In the genomic region with DNA sequence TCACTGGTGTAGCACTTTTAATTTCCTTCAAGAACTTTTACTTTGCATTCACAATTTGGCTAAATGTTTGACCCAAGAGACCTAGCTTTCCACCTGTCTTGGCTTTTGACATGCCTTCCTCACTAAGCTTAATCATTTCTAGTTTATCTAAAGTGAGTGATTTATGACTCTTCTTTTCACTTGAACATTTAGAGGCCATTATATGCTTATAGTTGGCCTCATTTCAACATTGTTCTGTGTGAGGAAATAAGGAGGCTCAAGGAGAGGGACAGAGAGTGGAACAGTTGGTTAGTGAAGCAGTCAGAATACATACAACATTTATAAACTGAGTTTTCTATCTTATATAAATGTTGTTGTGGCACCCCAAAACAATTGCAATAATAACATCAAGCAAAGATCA, we compare ENCODE assay signal across 19 cellular contexts.
"Had no signal": no experiment of that assay in that cellular context is flagged by ENCODE, and none has a peak within 500 bp of the region (broad histone marks: within the 10 kb centered on the region; RNA-seq: fewer than 3 reads in every experiment).

No MANE protein-coding gene starts in this region.

- H3K27me3 ChIP-seq: gastrocnemius medialis, heart right ventricle, neutrophil, sigmoid colon, stomach, transverse colon had no signal

- H3K36me3 ChIP-seq: gastrocnemius medialis, heart right ventricle, neutrophil, sigmoid colon, stomach, thoracic aorta, transverse colon had no signal

- ATAC-seq: gastrocnemius medialis; heart right ventricle; left lobe of liver; mucosa of descending colon; naive thymus-derived CD8-positive, alpha-beta T cell; psoas muscle had no signal

- H3K4me1 ChIP-seq: gastrocnemius medialis, heart right ventricle, psoas muscle, sigmoid colon, stomach, transverse colon had no signal

- H3K9me3 ChIP-seq: gastrocnemius medialis, neutrophil, psoas muscle, sigmoid colon, thoracic aorta, transverse colon had no signal

- DNase-seq: endodermal cell; gastrocnemius medialis; heart right ventricle; hypothalamus; islet precursor cell; mucosa of descending colon; naive thymus-derived CD8-positive, alpha-beta T cell; psoas muscle; sigmoid colon; stimulated activated CD4-positive, alpha-beta T cell treated with anti-CD3 and anti-CD28 coated beads, Interleukin-2, amount 100 ng/mL, for 24 hours; stimulated activated naive CD4-positive, alpha-beta T cell; stomach; substantia nigra; transverse colon had no signal

- FAIRE-seq: colon had no signal

- H3K4me3 ChIP-seq: gastrocnemius medialis, heart right ventricle, mucosa of descending colon, psoas muscle, sigmoid colon, skin epidermis, stomach, thoracic aorta, transverse colon had no signal
